1 cellular context compared by ENCODE assay signal in the genomic region with DNA sequence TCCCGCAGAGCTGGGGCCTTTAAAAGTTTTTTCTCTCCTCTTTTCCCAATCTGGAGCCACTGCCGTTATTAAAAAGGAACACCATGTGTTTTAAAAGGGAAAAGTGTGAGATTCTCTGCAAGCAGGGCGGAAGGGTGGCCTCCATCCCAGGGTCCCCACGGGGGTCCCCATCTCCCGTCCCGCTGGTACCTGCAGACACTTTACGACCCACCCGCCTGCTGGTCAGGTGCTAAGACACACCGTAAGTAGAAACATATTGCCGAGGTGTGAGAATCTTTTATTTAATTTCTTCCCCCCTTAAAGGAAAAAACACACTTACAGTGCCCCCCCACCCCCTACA.
TF ChIP-seq lines count a peak whose summit lies in the region.

No MANE protein-coding gene starts in this region.

TF ChIP-seq in HepG2, 621 proteins besides CTCF, POLR2A, EP300 and RAD21:
- TF ChIP-seq NFKBIZ (CRISPR knock-in tag; IDR thresholded peaks at IDR 0.05) (no peak), HIVEP1 (CRISPR knock-in tag; IDR thresholded peaks at IDR 0.05) (no peak), IRX3 (CRISPR knock-in tag; IDR thresholded peaks at IDR 0.05; ENCODE audit: borderline replicate concordance, low read depth) (no peak), MAFK (conservative IDR thresholded peaks at IDR 0.05 in 1 of 2, IDR thresholded peaks at IDR 0.05 in 1 of 2; ENCODE audit: low read length in 2 of 2) (no peak), ARHGAP35 (CRISPR knock-in tag; IDR thresholded peaks at IDR 0.05; ENCODE audit: borderline replicate concordance) (no peak), ZNF747 (CRISPR knock-in tag; IDR thresholded peaks at IDR 0.05; ENCODE audit: borderline replicate concordance) (no peak), ZNF562 (CRISPR knock-in tag; IDR thresholded peaks at IDR 0.05; ENCODE audit: borderline replicate concordance) (no peak), MIER3 (CRISPR knock-in tag; IDR thresholded peaks at IDR 0.05; ENCODE audit: borderline replicate concordance) (no peak)
- TF ChIP-seq, protein P1, sequence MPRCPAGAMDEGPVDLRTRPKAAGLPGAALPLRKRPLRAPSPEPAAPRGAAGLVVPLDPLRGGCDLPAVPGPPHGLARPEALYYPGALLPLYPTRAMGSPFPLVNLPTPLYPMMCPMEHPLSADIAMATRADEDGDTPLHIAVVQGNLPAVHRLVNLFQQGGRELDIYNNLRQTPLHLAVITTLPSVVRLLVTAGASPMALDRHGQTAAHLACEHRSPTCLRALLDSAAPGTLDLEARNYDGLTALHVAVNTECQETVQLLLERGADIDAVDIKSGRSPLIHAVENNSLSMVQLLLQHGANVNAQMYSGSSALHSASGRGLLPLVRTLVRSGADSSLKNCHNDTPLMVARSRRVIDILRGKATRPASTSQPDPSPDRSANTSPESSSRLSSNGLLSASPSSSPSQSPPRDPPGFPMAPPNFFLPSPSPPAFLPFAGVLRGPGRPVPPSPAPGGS (CRISPR knock-in tag; IDR thresholded peaks at IDR 0.05): no peak
- TF ChIP-seq, protein P2, sequence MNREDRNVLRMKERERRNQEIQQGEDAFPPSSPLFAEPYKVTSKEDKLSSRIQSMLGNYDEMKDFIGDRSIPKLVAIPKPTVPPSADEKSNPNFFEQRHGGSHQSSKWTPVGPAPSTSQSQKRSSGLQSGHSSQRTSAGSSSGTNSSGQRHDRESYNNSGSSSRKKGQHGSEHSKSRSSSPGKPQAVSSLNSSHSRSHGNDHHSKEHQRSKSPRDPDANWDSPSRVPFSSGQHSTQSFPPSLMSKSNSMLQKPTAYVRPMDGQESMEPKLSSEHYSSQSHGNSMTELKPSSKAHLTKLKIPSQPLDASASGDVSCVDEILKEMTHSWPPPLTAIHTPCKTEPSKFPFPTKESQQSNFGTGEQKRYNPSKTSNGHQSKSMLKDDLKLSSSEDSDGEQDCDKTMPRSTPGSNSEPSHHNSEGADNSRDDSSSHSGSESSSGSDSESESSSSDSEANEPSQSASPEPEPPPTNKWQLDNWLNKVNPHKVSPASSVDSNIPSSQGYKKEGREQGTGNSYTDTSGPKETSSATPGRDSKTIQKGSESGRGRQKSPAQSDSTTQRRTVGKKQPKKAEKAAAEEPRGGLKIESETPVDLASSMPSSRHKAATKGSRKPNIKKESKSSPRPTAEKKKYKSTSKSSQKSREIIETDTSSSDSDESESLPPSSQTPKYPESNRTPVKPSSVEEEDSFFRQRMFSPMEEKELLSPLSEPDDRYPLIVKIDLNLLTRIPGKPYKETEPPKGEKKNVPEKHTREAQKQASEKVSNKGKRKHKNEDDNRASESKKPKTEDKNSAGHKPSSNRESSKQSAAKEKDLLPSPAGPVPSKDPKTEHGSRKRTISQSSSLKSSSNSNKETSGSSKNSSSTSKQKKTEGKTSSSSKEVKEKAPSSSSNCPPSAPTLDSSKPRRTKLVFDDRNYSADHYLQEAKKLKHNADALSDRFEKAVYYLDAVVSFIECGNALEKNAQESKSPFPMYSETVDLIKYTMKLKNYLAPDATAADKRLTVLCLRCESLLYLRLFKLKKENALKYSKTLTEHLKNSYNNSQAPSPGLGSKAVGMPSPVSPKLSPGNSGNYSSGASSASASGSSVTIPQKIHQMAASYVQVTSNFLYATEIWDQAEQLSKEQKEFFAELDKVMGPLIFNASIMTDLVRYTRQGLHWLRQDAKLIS (CRISPR knock-in tag; IDR thresholded peaks at IDR 0.05): no peak
- TF ChIP-seq, protein P3, sequence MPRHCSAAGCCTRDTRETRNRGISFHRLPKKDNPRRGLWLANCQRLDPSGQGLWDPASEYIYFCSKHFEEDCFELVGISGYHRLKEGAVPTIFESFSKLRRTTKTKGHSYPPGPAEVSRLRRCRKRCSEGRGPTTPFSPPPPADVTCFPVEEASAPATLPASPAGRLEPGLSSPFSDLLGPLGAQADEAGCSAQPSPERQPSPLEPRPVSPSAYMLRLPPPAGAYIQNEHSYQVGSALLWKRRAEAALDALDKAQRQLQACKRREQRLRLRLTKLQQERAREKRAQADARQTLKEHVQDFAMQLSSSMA (CRISPR knock-in tag; IDR thresholded peaks at IDR 0.05): no peak
